8 cellular contexts compared by ENCODE assay signal in the genomic region with DNA sequence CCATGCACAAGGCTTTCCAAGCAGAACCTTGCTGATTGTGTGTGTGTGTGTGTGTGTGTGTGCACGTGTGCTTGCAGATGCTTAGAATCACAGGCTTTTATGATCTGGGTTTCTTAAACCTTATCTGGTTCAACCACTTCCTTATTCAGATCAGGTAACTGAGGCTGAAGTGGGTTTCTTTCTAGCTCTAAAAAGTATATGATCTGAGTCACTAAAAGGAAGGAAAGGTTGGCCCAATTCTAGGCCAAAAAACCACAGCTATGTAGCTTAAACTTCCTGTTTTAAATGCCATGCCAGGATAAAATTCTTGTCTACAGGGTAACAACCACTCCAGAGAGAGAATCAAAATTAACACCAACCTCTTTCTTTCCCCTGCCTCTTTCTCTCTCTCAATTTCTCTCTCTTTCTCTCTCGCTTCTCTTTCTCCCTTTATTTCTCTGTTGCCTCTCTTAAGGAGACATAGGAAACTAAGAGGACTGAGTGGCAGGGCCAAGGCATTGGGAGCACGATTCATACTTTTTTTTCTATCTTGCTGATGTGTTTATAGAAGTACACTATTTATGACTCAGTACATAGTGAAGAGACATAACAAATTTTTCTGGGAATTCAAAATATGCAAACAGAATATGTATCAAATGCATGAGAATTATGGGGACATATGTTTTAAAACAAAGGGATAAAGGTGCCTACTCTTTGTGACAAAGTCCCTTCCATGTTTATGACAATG.
DNase-seq lines count a peak whose midpoint lies in the region; ATAC-seq and TF ChIP-seq lines count a peak whose summit lies in the region.

No MANE protein-coding gene starts in this region.

- peaks cover 5% of the 10 kb centered on the region for H3K9me3 ChIP-seq in smooth muscle cell (replicated peaks; ENCODE audit: low read depth)

- peaks cover 6% of the 10 kb centered on the region for H3K4me1 ChIP-seq in smooth muscle cell (ENCODE audit: low read depth)

- peak overlapping the region; percentile 76 for H3K4me2 ChIP-seq in smooth muscle cell

- H3K9ac ChIP-seq in smooth muscle cell (ENCODE audit: low read depth): no peak overlapping the region

- H3K4me3 ChIP-seq in smooth muscle cell: no peak overlapping the region

- no peak overlapping the region for H3K27ac ChIP-seq in RWPE1
- H3K27ac ChIP-seq in smooth muscle cell (ENCODE audit: low read depth): peak overlapping the region; percentile 74

- TF ChIP-seq CTCF in RWPE1 (conservative IDR thresholded peaks at IDR 0.05; ENCODE audit: low read depth) (no peak), smooth muscle cell (IDR thresholded peaks at IDR 0.05; ENCODE audit: borderline replicate concordance, insufficient read depth, poor library complexity, severe bottlenecking) (no peak), GM13977 (IDR thresholded peaks at IDR 0.05; ENCODE audit: extremely low read depth, insufficient read depth, missing control alignments) (no peak)

- WGBS in smooth muscle cell (ENCODE audit: low lambda C conversion rate): 54% methylated on average over 3 of the region's 3 CpGs

- no peaks in the 10 kb centered on the region for H4K20me1 ChIP-seq in smooth muscle cell (ENCODE audit: low read depth)

- no peak for ATAC-seq in GM19395 (IDR thresholded peaks at IDR 0.05; ENCODE audit: unreplicated experiment)

- CTCF ChIA-PET in RWPE1 (lab: Yijun Ruan, JAX): interaction anchor here (0.6 kb wide), 1 partner anchor 30 kb away, joined by 3 read pairs; no protein-coding TSS in a partner anchor

- H3K36me3 ChIP-seq in smooth muscle cell (ENCODE audit: low read depth): no peaks in the 10 kb centered on the region

- POLR2A ChIA-PET in RWPE1 (lab: Yijun Ruan, JAX; ENCODE audit: low non-redundant PET): no interaction called here

- H3K79me2 ChIP-seq in smooth muscle cell (ENCODE audit: low read depth): no peaks in the 10 kb centered on the region

- H3K27me3 ChIP-seq in smooth muscle cell (ENCODE audit: low read depth): no peaks in the 10 kb centered on the region

- H3F3A ChIP-seq in smooth muscle cell (ENCODE audit: low read depth): peaks cover 8% of the 10 kb centered on the region

- in situ Hi-C loops in GM13977 (cut with MboI; ENCODE audit: low pct_unique_long_range_greater_than_20kb, low sequenced_read_pairs, unreplicated experiment): no loop called here

- DNase-seq in activated CD8-positive, alpha-beta memory T cell treated with anti-CD3 and anti-CD28 coated beads, Interleukin-2, amount 50 U/mL, for 1 hour (ENCODE audit: extremely low read depth): peak; percentile 1
- DNase-seq in activated CD8-positive, alpha-beta memory T cell treated with anti-CD3 and anti-CD28 coated beads for 24 hours: no peak
- DNase-seq in RWPE1 (ENCODE audit: low spot score) (peak; percentile 17), smooth muscle cell (lab: John Stamatoyannopoulos, UW; ENCODE audit: unreplicated experiment) (no peak), GM13977 (ENCODE audit: low spot score) (no peak), NCI-H524 (lab: John Stamatoyannopoulos, UW) (no peak)
- DNase-seq in central memory CD4-positive, alpha-beta T cell: peak; percentile 83

- H2AFZ ChIP-seq in smooth muscle cell (ENCODE audit: low read depth): peak overlapping the region; percentile 86

Comparison
In these comparisons a context has a peak if more than half of its experiments do, and no peak if none do; other contexts are left out.
1. DNase-seq: peak in activated CD8-positive, alpha-beta memory T cell treated with anti-CD3 and anti-CD28 coated beads, Interleukin-2, amount 50 U/mL, for 1 hour (single experiment), RWPE1 (single experiment) and central memory CD4-positive, alpha-beta T cell (single experiment); none in activated CD8-positive, alpha-beta memory T cell treated with anti-CD3 and anti-CD28 coated beads for 24 hours (single experiment), smooth muscle cell (single experiment), GM13977 (single experiment) and NCI-H524 (0 of 2).